ENCODE assay signal across 1 cellular context in genomic region chr6:13446371-13446770, GRCh38.
TF ChIP-seq lines count a peak whose summit lies in the region.

No MANE protein-coding gene starts in this region.

TF ChIP-seq in GM12878, 131 proteins besides CTCF, POLR2A, EP300 and RAD21:
- TF ChIP-seq, protein P1, sequence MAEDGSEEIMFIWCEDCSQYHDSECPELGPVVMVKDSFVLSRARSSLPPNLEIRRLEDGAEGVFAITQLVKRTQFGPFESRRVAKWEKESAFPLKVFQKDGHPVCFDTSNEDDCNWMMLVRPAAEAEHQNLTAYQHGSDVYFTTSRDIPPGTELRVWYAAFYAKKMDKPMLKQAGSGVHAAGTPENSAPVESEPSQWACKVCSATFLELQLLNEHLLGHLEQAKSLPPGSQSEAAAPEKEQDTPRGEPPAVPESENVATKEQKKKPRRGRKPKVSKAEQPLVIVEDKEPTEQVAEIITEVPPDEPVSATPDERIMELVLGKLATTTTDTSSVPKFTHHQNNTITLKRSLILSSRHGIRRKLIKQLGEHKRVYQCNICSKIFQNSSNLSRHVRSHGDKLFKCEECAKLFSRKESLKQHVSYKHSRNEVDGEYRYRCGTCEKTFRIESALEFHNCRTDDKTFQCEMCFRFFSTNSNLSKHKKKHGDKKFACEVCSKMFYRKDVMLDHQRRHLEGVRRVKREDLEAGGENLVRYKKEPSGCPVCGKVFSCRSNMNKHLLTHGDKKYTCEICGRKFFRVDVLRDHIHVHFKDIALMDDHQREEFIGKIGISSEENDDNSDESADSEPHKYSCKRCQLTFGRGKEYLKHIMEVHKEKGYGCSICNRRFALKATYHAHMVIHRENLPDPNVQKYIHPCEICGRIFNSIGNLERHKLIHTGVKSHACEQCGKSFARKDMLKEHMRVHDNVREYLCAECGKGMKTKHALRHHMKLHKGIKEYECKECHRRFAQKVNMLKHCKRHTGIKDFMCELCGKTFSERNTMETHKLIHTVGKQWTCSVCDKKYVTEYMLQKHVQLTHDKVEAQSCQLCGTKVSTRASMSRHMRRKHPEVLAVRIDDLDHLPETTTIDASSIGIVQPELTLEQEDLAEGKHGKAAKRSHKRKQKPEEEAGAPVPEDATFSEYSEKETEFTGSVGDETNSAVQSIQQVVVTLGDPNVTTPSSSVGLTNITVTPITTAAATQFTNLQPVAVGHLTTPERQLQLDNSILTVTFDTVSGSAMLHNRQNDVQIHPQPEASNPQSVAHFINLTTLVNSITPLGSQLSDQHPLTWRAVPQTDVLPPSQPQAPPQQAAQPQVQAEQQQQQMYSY (CRISPR knock-in tag; IDR thresholded peaks at IDR 0.05), result no peak
- TF ChIP-seq CREB1 (IDR thresholded peaks at IDR 0.05; ENCODE audit: low read depth), result no peak
- no peak for TF ChIP-seq YY1 (IDR thresholded peaks at IDR 0.05; ENCODE audit: low read depth, low read length)
- no peak for TF ChIP-seq MYC (IDR thresholded peaks at IDR 0.05; ENCODE audit: insufficient read depth, insufficient read length, insufficient replicate concordance, low read length, severe bottlenecking)
- TF ChIP-seq KAT2A (conservative IDR thresholded peaks at IDR 0.05; ENCODE audit: control insufficient read depth, low read depth, low read length), result no peak
- no peak for TF ChIP-seq EED (IDR thresholded peaks at IDR 0.05; ENCODE audit: low read depth)
- TF ChIP-seq RUNX3 (IDR thresholded peaks at IDR 0.05; ENCODE audit: low read length), result no peak
- TF ChIP-seq SMAD1 (IDR thresholded peaks at IDR 0.05; ENCODE audit: low read depth, partially characterized antibody), result no peak
- TF ChIP-seq, protein P2, sequence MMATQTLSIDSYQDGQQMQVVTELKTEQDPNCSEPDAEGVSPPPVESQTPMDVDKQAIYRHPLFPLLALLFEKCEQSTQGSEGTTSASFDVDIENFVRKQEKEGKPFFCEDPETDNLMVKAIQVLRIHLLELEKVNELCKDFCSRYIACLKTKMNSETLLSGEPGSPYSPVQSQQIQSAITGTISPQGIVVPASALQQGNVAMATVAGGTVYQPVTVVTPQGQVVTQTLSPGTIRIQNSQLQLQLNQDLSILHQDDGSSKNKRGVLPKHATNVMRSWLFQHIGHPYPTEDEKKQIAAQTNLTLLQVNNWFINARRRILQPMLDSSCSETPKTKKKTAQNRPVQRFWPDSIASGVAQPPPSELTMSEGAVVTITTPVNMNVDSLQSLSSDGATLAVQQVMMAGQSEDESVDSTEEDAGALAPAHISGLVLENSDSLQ (IDR thresholded peaks at IDR 0.05), result no peak
- no peak for TF ChIP-seq MYB (IDR thresholded peaks at IDR 0.05; ENCODE audit: borderline replicate concordance, low read depth, low read length)
- no peak for TF ChIP-seq ATF3 (IDR thresholded peaks at IDR 0.05; ENCODE audit: borderline replicate concordance, extremely low read depth, low read depth, low read length)
- TF ChIP-seq CEBPZ (IDR thresholded peaks at IDR 0.05; ENCODE audit: low read depth, low read length), result no peak
- TF ChIP-seq DPF2 (IDR thresholded peaks at IDR 0.05), result no peak
- TF ChIP-seq ESRRA (IDR thresholded peaks at IDR 0.05; ENCODE audit: low read length), result no peak
- no peak for TF ChIP-seq STAT3 (IDR thresholded peaks at IDR 0.05; ENCODE audit: low read depth, low read length)
- TF ChIP-seq MTA3 (IDR thresholded peaks at IDR 0.05; ENCODE audit: borderline replicate concordance, low read length), result no peak
- no peak for TF ChIP-seq ZNF217 (IDR thresholded peaks at IDR 0.05)
- TF ChIP-seq ZBED1 (IDR thresholded peaks at IDR 0.05; ENCODE audit: borderline replicate concordance), result no peak
- TF ChIP-seq HDAC2 (IDR thresholded peaks at IDR 0.05), result no peak
- no peak for TF ChIP-seq TCF12 (IDR thresholded peaks at IDR 0.05; ENCODE audit: low read depth, low read length)
